ENCODE assay signal across 13 cellular contexts in the genomic region with DNA sequence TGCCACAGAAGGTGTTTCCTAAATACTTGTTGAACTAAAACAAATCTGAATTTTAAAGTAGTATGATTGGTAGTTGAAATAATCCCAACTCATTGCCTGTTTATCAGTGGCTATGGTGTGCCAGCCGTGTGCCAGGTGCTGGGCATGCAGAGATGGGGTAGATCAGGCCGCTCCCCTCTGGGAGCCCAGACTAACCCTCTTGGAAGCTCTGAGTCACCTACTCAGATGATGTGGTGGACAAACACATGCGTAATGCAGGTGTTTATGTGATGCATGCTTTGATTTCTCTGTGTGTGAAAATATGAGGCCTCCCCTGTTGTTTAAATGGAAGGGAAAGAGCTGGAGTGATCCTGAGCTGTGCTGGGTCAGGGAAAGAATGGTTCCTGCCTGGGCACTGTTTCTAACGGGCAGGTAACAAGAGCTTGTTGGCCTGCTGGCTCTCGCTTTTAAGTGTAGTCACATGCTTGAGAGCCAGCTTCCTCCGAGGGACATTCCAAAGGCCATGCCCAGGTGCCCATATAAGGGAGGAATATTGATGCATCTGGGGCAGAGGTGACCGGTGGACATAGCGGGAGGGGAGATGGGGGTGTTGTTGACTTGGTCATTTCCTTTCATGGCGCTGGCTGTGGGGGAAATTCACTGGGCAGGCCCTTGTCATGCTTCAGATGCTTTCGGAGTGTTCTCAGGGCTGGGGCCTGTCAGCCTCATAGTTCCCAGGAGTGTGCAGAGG. TPM values are rescaled to one million over a fixed set of nuclear protein-coding genes. Genes with fewer than 3 reads are reported as not detected.
DNase-seq lines count a peak whose midpoint lies in the region; ATAC-seq, FAIRE-seq and TF ChIP-seq lines count a peak whose summit lies in the region.
"Had no signal": no experiment of that assay in that cellular context is flagged by ENCODE, and none has a peak within 500 bp of the region (broad histone marks: within the 10 kb centered on the region; RNA-seq: fewer than 3 reads in every experiment).

No MANE protein-coding gene starts in this region.

- H3K4me1 ChIP-seq in RWPE2 (ENCODE audit: insufficient read depth, poor library complexity, severe bottlenecking) (no peaks in the 10 kb centered on the region), heart right ventricle (peaks cover 10 to 59% (median 40%) of the 10 kb centered on the region in 9 donors), rectal smooth muscle tissue (ENCODE audit: control insufficient read depth, insufficient read depth, low read length) (peaks cover 11% of the 10 kb centered on the region)

- intact Hi-C loops in heart right ventricle (cut with DNase I): no loop called here

- TF ChIP-seq CTCF in RWPE2 (IDR thresholded peaks at IDR 0.05; ENCODE audit: poor library complexity, severe bottlenecking) (no peak), heart right ventricle (IDR thresholded peaks at IDR 0.05) (no peak)

- H3K27me3 ChIP-seq in RWPE2 (ENCODE audit: insufficient read depth, poor library complexity, severe bottlenecking): no peaks in the 10 kb centered on the region
- H3K27me3 ChIP-seq in heart right ventricle: no peaks in the 10 kb centered on the region
- H3K27me3 ChIP-seq in rectal smooth muscle tissue (ENCODE audit: control insufficient read depth, insufficient read depth, low read length): no peaks in the 10 kb centered on the region

- ATAC-seq in RWPE2 (ENCODE audit: low read depth) (peak; percentile 58; the same call in 2 of the 3 replicates), heart right ventricle (peak; percentile 80 to 93 (median 86)), GM19463 (IDR thresholded peaks at IDR 0.05; ENCODE audit: unreplicated experiment) (no peak)

- H3K9me3 ChIP-seq in RWPE2 (ENCODE audit: severe bottlenecking): no peaks in the 10 kb centered on the region
- H3K9me3 ChIP-seq in heart right ventricle: no peaks in the 10 kb centered on the region

- 44 to 63% methylated on average over 10 of the region's 10 CpGs for WGBS in heart right ventricle, 2 donors

- H3K27ac ChIP-seq in RWPE2 (ENCODE audit: poor library complexity, severe bottlenecking): no peak overlapping the region
- peak overlapping the region; percentile 86 to 100 (median 97) for H3K27ac ChIP-seq in heart right ventricle
- H3K27ac ChIP-seq in rectal smooth muscle tissue (ENCODE audit: low read depth, low read length): peak overlapping the region; percentile 81

- no peak for FAIRE-seq in HTR-8/SVneo (lab: Jason Lieb, UNC)
- FAIRE-seq: colon, frontal cortex, H1 had no signal

- peak overlapping the region; percentile 56 for H3K9ac ChIP-seq in rectal smooth muscle tissue (ENCODE audit: low read length)

- H3K4me3 ChIP-seq in RWPE2 (ENCODE audit: severe bottlenecking): no peak overlapping the region
- H3K4me3 ChIP-seq in heart right ventricle: no peak overlapping the region
- H3K4me3 ChIP-seq in rectal smooth muscle tissue (ENCODE audit: low read length): no peak overlapping the region

- H3K36me3 ChIP-seq in RWPE2 (ENCODE audit: low read depth) (peaks cover 89% of the 10 kb centered on the region), heart right ventricle (peaks cover 0 to 98% (median 76%) of the 10 kb centered on the region in 9 donors), rectal smooth muscle tissue (ENCODE audit: control insufficient read depth, insufficient read depth, low read length) (peaks cover 39% of the 10 kb centered on the region)

- DNase-seq in ELR (ENCODE audit: low read depth) (peak; percentile 19), RWPE2 (ENCODE audit: low spot score) (no peak), heart right ventricle (peak; percentile 51 to 85), HTR-8/SVneo (ENCODE audit: insufficient read length, low spot score) (no peak), occipital lobe (lab: John Stamatoyannopoulos, UW) (no peak), NCI-H524 treated with DMSO at 0.1 percent for 48 hours (lab: John Stamatoyannopoulos, UW) (no peak)
- DNase-seq: CD8-positive, alpha-beta memory T cell; NCI-H2171 treated with DMSO at 0.1 percent for 48 hours had no signal

RNA-seq across cellular contexts. Expression of a gene that starts 10.2 kb away (rescaled TPM):
- total RNA-seq in heart right ventricle (1,000 to 10,000 TPM in 1 of 10 donors, 100 to 1,000 TPM in 9; 470 to 1,066 (median 788) TPM), occipital lobe (35.1 TPM)
- polyA plus RNA-seq in heart right ventricle: 100 to 1,000 TPM; 154 to 171 TPM

RNA-seq across cellular contexts. Expression of a gene that starts 28.8 kb away (rescaled TPM):
- 10 to 100 TPM; 10.2 to 17.4 (median 15.0) TPM for total RNA-seq in heart right ventricle
- polyA plus RNA-seq in heart right ventricle: 10 to 100 TPM; 25.5 to 35.2 TPM
- total RNA-seq in occipital lobe: 29.0 TPM

RNA-seq across cellular contexts. Expression of a gene that starts 56.0 kb away (rescaled TPM):
- total RNA-seq in heart right ventricle (10 to 100 TPM; 27.3 to 95.3 (median 44.4) TPM), occipital lobe (23.9 TPM)
- polyA plus RNA-seq in heart right ventricle: 100 to 1,000 TPM in 1 of 2 donors, 10 to 100 TPM in 1; 53.0 to 102 TPM

Comparison
In these comparisons a context has a peak if more than half of its experiments do, and no peak if none do; other contexts are left out.
1. DNase-seq: peak in ELR (single experiment) and heart right ventricle (2 of 2); none in RWPE2 (single experiment), HTR-8/SVneo (single experiment), occipital lobe (single experiment) and NCI-H524 treated with DMSO at 0.1 percent for 48 hours (single experiment).
2. RNA of a gene that starts 10.2 kb away (total RNA-seq): 470 to 1,066 TPM in heart right ventricle; 35.1 TPM in occipital lobe (single experiment); every median in the first group is over 10 times any median in the second.